ENCODE assay signal across 1 cellular context in the genomic region with DNA sequence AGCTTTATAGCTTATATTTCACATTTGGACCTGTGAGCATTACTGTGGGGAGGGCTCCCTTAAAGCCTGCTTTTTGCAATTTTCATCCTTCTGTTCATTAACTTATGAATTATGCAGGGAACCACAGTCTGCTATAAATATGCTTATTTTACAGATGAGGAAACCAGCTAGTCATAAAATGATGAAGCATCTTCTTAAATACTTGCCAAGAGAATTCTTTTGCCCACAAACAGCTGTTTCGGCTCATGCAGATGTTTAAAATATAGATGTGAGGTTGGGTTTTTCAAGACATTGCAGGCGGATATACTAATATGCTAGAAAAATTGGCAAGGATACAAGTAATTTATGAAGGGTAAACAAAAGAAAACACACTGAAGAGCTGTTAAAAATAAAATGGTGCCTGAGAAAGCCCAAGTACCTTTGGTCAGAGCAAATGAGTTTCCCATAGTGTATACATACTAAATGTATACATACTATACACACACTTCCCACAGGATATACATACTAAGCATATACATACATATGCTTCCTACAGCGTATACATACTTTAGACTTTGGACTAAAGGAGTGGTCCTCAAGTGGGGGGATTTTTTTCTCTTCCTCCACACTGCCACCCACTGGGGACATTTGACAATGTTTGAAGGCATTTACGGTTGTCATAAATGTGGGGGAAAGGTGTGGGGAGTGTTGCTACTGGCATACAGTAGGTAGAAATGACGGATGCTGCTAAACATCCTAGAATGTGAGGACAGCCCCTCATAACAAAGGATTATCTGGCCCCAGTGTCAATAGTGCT.
TF ChIP-seq lines count a peak whose summit lies in the region.

No MANE protein-coding gene starts in this region.

TF ChIP-seq in HepG2, 621 proteins besides CTCF, POLR2A, EP300 and RAD21:
- TF ChIP-seq, protein P1, sequence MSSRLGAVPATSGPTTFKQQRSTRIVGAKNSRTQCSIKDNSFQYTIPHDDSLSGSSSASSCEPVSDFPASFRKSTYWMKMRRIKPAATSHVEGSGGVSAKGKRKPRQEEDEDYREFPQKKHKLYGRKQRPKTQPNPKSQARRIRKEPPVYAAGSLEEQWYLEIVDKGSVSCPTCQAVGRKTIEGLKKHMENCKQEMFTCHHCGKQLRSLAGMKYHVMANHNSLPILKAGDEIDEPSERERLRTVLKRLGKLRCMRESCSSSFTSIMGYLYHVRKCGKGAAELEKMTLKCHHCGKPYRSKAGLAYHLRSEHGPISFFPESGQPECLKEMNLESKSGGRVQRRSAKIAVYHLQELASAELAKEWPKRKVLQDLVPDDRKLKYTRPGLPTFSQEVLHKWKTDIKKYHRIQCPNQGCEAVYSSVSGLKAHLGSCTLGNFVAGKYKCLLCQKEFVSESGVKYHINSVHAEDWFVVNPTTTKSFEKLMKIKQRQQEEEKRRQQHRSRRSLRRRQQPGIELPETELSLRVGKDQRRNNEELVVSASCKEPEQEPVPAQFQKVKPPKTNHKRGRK (CRISPR knock-in tag; IDR thresholded peaks at IDR 0.05): no peak
- TF ChIP-seq CREM (IDR thresholded peaks at IDR 0.05) (no peak), CREM (CRISPR knock-in tag; IDR thresholded peaks at IDR 0.05) (no peak), KAT7 (CRISPR knock-in tag; IDR thresholded peaks at IDR 0.05; ENCODE audit: borderline replicate concordance) (no peak), ZNF17 (CRISPR knock-in tag; IDR thresholded peaks at IDR 0.05) (no peak), HIVEP1 (CRISPR knock-in tag; IDR thresholded peaks at IDR 0.05) (no peak), ZFAT (CRISPR knock-in tag; conservative IDR thresholded peaks at IDR 0.05) (no peak), ZNF138 (CRISPR knock-in tag; IDR thresholded peaks at IDR 0.05; ENCODE audit: low read depth) (no peak), CC2D1A (CRISPR knock-in tag; IDR thresholded peaks at IDR 0.05) (no peak), PHF21A (CRISPR knock-in tag; IDR thresholded peaks at IDR 0.05) (no peak)
- TF ChIP-seq, protein P2, sequence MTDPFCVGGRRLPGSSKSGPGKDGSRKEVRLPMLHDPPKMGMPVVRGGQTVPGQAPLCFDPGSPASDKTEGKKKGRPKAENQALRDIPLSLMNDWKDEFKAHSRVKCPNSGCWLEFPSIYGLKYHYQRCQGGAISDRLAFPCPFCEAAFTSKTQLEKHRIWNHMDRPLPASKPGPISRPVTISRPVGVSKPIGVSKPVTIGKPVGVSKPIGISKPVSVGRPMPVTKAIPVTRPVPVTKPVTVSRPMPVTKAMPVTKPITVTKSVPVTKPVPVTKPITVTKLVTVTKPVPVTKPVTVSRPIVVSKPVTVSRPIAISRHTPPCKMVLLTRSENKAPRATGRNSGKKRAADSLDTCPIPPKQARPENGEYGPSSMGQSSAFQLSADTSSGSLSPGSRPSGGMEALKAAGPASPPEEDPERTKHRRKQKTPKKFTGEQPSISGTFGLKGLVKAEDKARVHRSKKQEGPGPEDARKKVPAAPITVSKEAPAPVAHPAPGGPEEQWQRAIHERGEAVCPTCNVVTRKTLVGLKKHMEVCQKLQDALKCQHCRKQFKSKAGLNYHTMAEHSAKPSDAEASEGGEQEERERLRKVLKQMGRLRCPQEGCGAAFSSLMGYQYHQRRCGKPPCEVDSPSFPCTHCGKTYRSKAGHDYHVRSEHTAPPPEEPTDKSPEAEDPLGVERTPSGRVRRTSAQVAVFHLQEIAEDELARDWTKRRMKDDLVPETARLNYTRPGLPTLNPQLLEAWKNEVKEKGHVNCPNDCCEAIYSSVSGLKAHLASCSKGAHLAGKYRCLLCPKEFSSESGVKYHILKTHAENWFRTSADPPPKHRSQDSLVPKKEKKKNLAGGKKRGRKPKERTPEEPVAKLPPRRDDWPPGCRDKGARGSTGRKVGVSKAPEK (CRISPR knock-in tag; IDR thresholded peaks at IDR 0.05; ENCODE audit: borderline replicate concordance): no peak
